8 cellular contexts compared by ENCODE assay signal in the genomic region with DNA sequence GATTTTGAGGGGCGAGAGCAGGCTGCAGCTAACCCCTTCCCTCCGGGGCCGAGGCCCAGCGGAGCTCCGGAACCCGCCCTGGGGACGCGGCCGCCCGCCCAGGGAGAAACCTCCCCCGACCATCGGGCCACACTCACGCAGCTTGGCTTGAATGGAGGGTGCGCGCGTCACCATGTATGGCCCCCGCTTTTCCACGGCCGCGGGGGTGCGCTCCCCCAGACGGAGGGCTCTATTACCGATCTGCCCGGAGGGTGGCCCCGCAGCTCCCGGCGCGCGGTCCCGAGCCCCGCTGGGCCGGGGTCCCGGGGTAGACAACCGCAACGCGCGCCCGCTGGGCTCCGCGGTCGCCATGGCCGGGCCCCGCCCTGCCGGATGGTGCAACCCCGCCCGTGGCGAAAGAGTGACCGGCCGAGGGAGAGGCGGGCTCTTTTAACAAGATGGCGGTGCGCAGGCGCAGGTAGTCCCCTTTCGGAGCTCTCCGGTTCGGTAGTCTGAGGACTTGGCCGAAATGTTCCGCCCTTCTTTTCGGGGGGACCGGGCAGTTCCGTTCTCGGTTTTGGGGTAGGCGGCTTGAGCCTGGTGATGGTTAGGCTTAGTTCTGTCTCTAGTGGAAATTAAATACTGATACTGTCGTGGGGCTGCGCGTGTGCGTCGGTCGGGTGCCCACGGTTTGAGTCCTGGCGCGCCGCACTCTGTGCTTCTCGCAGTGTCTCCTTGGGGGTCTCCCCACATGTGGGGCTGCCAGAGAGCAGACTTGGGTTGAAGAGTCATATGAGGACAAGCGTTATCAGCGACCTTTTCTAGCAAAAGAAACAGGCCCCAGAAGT. TPM values are rescaled to one million over a fixed set of nuclear protein-coding genes. Genes with fewer than 3 reads are reported as not detected.
A peak's percentile ranks its signal among the peaks of the same experiment; 100 is the strongest.
DNase-seq lines count a peak whose midpoint lies in the region; ATAC-seq and TF ChIP-seq lines count a peak whose summit lies in the region.

A gene with protein sequence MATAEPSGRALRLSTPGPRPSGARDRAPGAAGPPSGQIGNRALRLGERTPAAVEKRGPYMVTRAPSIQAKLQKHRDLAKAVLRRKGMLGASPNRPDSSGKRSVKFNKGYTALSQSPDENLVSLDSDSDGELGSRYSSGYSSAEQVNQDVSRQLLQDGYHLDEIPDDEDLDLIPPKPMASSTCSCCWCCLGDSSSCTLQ (minus strand): TSS at position 402 of the 827 bp plus-strand sequence. CDS start 51 bp downstream, at position 351.

- H3K4me3 ChIP-seq in fibroblast of the aortic adventitia (ENCODE audit: low read depth, low read length) = peak within 1 kb of the TSS; percentile 82

- H3K4me3 Mint-ChIP-seq in nephron = peak within 1 kb of the TSS; percentile 94 to 98 (median 94)
- peak within 1 kb of the TSS; percentile 90 for H3K4me3 Mint-ChIP-seq in stimulated activated naive CD8-positive, alpha-beta T cell treated with anti-CD3 and anti-CD28 coated beads, Interleukin-15, Interleukin-2, amounts not matched to agents 100 ng/mL and 50 ng/mL, for 24 hours

- ATAC-seq in GM21737 (IDR thresholded peaks at IDR 0.05; ENCODE audit: unreplicated experiment) = peak; percentile 84

- DNase-seq in DMS79 treated with DMSO at 0.1 percent for 48 hours (lab: John Stamatoyannopoulos, UW) (peak; percentile 50), LHCN-M2 (ENCODE audit: low read depth) (peak; percentile 76), fibroblast of the aortic adventitia (ENCODE audit: low read depth) (peak; percentile 85)
- DNase-seq in activated effector memory CD4-positive, alpha-beta T cell treated with anti-CD3 and anti-CD28 coated beads, Interleukin-2, amount 50 U/mL, for 16 hours = peak; percentile 93

- H3K9me3 Mint-ChIP-seq in nephron = no peaks in the 10 kb centered on the region
- H3K9me3 Mint-ChIP-seq in stimulated activated naive CD8-positive, alpha-beta T cell treated with anti-CD3 and anti-CD28 coated beads, Interleukin-15, Interleukin-2, amounts not matched to agents 100 ng/mL and 50 ng/mL, for 24 hours = no peaks in the 10 kb centered on the region

- peak; percentile 74 for TF ChIP-seq POLR2A in Raji (IDR thresholded peaks at IDR 0.05; ENCODE audit: insufficient read depth, low read depth, low read length)

- TF ChIP-seq CTCF in fibroblast of the aortic adventitia (IDR thresholded peaks at IDR 0.05; ENCODE audit: insufficient read depth, low read length) (no peak), nephron (IDR thresholded peaks at IDR 0.05; ENCODE audit: unreplicated experiment in 3 of 3) (no peak)

- H3K27ac Mint-ChIP-seq in nephron = peak within 1 kb of the TSS; percentile 96 to 98 (median 97)
- peak within 1 kb of the TSS; percentile 91 for H3K27ac Mint-ChIP-seq in stimulated activated naive CD8-positive, alpha-beta T cell treated with anti-CD3 and anti-CD28 coated beads, Interleukin-15, Interleukin-2, amounts not matched to agents 100 ng/mL and 50 ng/mL, for 24 hours

- peaks cover 23% of the 10 kb centered on the region for H3K4me1 Mint-ChIP-seq in nephron
- H3K4me1 Mint-ChIP-seq in stimulated activated naive CD8-positive, alpha-beta T cell treated with anti-CD3 and anti-CD28 coated beads, Interleukin-15, Interleukin-2, amounts not matched to agents 100 ng/mL and 50 ng/mL, for 24 hours (ENCODE audit: low read depth) = peaks cover 33% of the 10 kb centered on the region

- H3K36me3 Mint-ChIP-seq in nephron (ENCODE audit: low read depth) = peaks cover 45% of the 10 kb centered on the region
- H3K36me3 Mint-ChIP-seq in stimulated activated naive CD8-positive, alpha-beta T cell treated with anti-CD3 and anti-CD28 coated beads, Interleukin-15, Interleukin-2, amounts not matched to agents 100 ng/mL and 50 ng/mL, for 24 hours (ENCODE audit: low read depth) = peaks cover 60% of the 10 kb centered on the region

- peaks cover 3% of the 10 kb centered on the region for H3K27me3 Mint-ChIP-seq in nephron (ENCODE audit: low read depth)
- no peaks in the 10 kb centered on the region for H3K27me3 Mint-ChIP-seq in stimulated activated naive CD8-positive, alpha-beta T cell treated with anti-CD3 and anti-CD28 coated beads, Interleukin-15, Interleukin-2, amounts not matched to agents 100 ng/mL and 50 ng/mL, for 24 hours

RNA-seq across cellular contexts. Expression of the gene that starts here (rescaled TPM):
- 45.0 and 51.8 TPM in 2 replicates for total RNA-seq in LHCN-M2 (2014; rRNA removed)
- polyA plus RNA-seq in LHCN-M2 (2012) = 22.8 TPM
- 22.7 and 35.9 TPM in 2 replicates for total RNA-seq in fibroblast of the aortic adventitia (ENCODE audit: low replicate concordance)

Comparison
In these comparisons a context has a peak if more than half of its experiments do, and no peak if none do; other contexts are left out.
1. Peak in every context shown above with its lines: DNase-seq, ATAC-seq and H3K4me3 ChIP-seq.